1 cellular context compared by ENCODE assay signal in the genomic region with DNA sequence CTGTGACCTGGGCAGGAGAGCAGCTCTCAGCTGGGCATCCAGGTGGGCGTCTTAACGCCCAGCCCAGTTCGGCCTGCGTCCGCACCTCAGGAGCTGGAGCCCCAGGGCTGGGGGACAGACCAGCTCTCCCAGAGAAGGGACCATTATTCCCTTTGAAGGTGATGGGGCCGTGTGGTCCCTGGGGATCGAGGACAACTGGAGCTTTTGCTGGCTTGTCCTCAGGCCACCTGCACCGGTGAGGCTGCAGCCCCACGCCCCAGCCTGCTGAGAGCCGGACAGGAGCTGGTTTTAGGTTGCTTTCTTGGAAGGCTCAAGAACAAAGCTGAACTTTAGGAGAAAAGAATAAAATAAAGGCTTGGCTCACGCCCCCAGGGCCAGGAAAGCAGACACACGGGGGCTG.
TF ChIP-seq lines count a peak whose summit lies in the region.

No MANE protein-coding gene starts in this region.

TF ChIP-seq in A549, 52 proteins besides CTCF, POLR2A, EP300 and RAD21 (continued from another document):
- TF ChIP-seq HMGXB4 (CRISPR knock-in tag; IDR thresholded peaks at IDR 0.05; ENCODE audit: borderline replicate concordance) (no peak), ZNF302 (CRISPR knock-in tag; IDR thresholded peaks at IDR 0.05) (no peak)
TF ChIP-seq in A549: peak in this region for 0.
